ENCODE assay signal across 31 cellular contexts in the genomic region with DNA sequence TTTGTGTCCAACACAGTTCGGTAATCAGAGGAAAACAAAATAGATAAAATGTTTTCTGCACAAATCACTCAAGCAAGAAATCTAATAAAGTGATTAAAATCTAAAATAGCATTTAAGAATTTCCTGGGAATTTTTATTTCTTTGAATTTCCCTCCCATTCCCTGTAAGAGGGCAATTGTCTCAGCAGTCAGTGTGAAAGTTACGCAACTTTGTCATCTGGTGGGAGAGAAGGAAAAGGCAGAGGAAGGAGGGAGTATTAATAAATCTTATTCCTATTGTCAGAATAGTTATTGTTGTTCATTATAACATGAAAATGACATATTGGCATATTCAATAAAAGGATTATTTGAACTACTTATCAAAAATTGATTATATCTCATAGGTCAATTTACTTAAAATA.
"Had no signal": no experiment of that assay in that cellular context is flagged by ENCODE, and none has a peak within 500 bp of the region (broad histone marks: within the 10 kb centered on the region; RNA-seq: fewer than 3 reads in every experiment).

No MANE protein-coding gene starts in this region.

- H3K4me2 ChIP-seq: neural progenitor cell had no signal

- H3K4me1 ChIP-seq: adrenal gland, gastrocnemius medialis, left lung, lower lobe of right lung, parathyroid adenoma, uterus had no signal

- H3K9ac ChIP-seq: neural progenitor cell, parathyroid adenoma had no signal

- H2AFZ ChIP-seq: neural progenitor cell, parathyroid adenoma had no signal

- H3K27me3 ChIP-seq: adrenal gland, brain microvascular endothelial cell, gastrocnemius medialis, neural progenitor cell, uterus had no signal

- H3K79me2 ChIP-seq: parathyroid adenoma had no signal

- H3K27ac ChIP-seq: adrenal gland, brain microvascular endothelial cell, gastrocnemius medialis, left lung, lower lobe of right lung, neural progenitor cell, parathyroid adenoma, uterus, WERI-Rb-1 had no signal

- ATAC-seq: activated CD4-positive, CD25-positive, alpha-beta regulatory T cell treated with anti-CD3 and anti-CD28 coated beads, Interleukin-2, amount 50 U/mL, for 24 hours; effector memory CD8-positive, alpha-beta T cell; gastrocnemius medialis; left lung; lower lobe of right lung; natural killer cell; right cardiac atrium; stimulated activated naive CD8-positive, alpha-beta T cell treated with anti-CD3 and anti-CD28 coated beads, Interleukin-15, amount 100 ng/mL, for 72 hours had no signal

- H3K9me3 ChIP-seq: adrenal gland, gastrocnemius medialis, left lung, lower lobe of right lung, uterus had no signal

- FAIRE-seq: TTC549 had no signal

- H3K36me3 ChIP-seq: adrenal gland, brain microvascular endothelial cell, gastrocnemius medialis, left lung, lower lobe of right lung, neural progenitor cell, uterus, WERI-Rb-1 had no signal

- DNase-seq: activated CD4-positive, alpha-beta T cell treated with anti-CD3 and anti-CD28 coated beads for 48 hours; activated CD4-positive, alpha-beta T cell treated with anti-CD3 and anti-CD28 coated beads, Interleukin-2, amount 50 U/mL, for 48 hours; activated CD8-positive, alpha-beta memory T cell treated with anti-CD3 and anti-CD28 coated beads for 24 hours; activated effector memory CD4-positive, alpha-beta T cell treated with anti-CD3 and anti-CD28 coated beads, Interleukin-2, amount 50 U/mL, for 16 hours; activated naive CD4-positive, alpha-beta T cell treated with anti-CD3 and anti-CD28 coated beads for 36 hours; activated naive CD8-positive, alpha-beta T cell treated with anti-CD3 and anti-CD28 coated beads for 36 hours; activated T-cell treated with anti-CD3 and anti-CD28 coated beads, Interleukin-2, amount 50 U/mL, for 1 hour; adrenal gland; aorta; brain microvascular endothelial cell; cortex of kidney; effector memory CD8-positive, alpha-beta T cell; erythroblast; gastrocnemius medialis; glutamatergic neuron; left lung; lower lobe of right lung; mesenchymal stem cell; natural killer cell; occipital lobe; right cardiac atrium; stimulated activated CD4-positive, alpha-beta T cell treated with anti-CD3 and anti-CD28 coated beads, Interleukin-2, amount 100 ng/mL, for 48 hours; stimulated activated naive CD8-positive, alpha-beta T cell treated with anti-CD3 and anti-CD28 coated beads, Interleukin-15, amount 100 ng/mL, for 72 hours; substantia nigra; T-helper 9 cell; uterus; WERI-Rb-1 had no signal

- H3K4me3 ChIP-seq: adrenal gland, gastrocnemius medialis, left lung, lower lobe of right lung, neural progenitor cell, uterus had no signal
